ENCODE assay signal across 29 cellular contexts in genomic region chr4:37146260-37146659, GRCh38.
"Had no signal": no experiment of that assay in that cellular context is flagged by ENCODE, and none has a peak within 500 bp of the region (broad histone marks: within the 10 kb centered on the region; RNA-seq: fewer than 3 reads in every experiment).

No MANE protein-coding gene starts in this region.

- DNase-seq: stimulated activated CD4-positive, alpha-beta T cell treated with anti-CD3 and anti-CD28 coated beads, Interleukin-2, amount 100 ng/mL, for 48 hours; stimulated activated CD4-positive, alpha-beta T cell treated with anti-CD3 and anti-CD28 coated beads, Interleukin-4, amount 100 ng/mL, for 1 hour; stimulated activated CD4-positive, alpha-beta T cell treated with anti-CD3 and anti-CD28 coated beads, Interleukin-4, amount 100 ng/mL, for 24 hours; stimulated activated CD4-positive, alpha-beta T cell treated with anti-CD3 and anti-CD28 coated beads, Interleukin-4, amount 100 ng/mL, for 4 hours; stimulated activated CD8-positive, alpha-beta memory T cell treated with anti-CD3 and anti-CD28 coated beads, Interleukin-4, amount 100 ng/mL, for 48 hours; stimulated activated naive B cell treated with anti-CD40 and anti-IgM and Interleukin-4, amounts not matched to agents 10 μg/mL and 1 μg/mL and 100 μg/mL, for 72 hours; stimulated activated naive CD4-positive, alpha-beta T cell; stimulated activated naive CD4-positive, alpha-beta T cell treated with Interleukin-2 at 50 U/mL for 16 hours; stimulated activated naive CD8-positive, alpha-beta T cell treated with anti-CD3 and anti-CD28 coated beads, Interleukin-15, amount 100 ng/mL, for 72 hours; stimulated activated naive CD8-positive, alpha-beta T cell treated with anti-CD3 and anti-CD28 coated beads, Interleukin-15, Interleukin-2, amounts not matched to agents 100 U/mL and 50 U/mL, for 24 hours; stomach; substantia nigra; testis; thyroid gland; tibial artery; transverse colon; trophoblast cell; upper lobe of left lung; upper lobe of right lung; uterus had no signal

- FAIRE-seq: urothelium cell line had no signal

- ATAC-seq: stimulated activated effector memory CD8-positive, alpha-beta T cell treated with anti-CD3 and anti-CD28 coated beads, Interleukin-12 subunit alpha, Interleukin-12 subunit beta, amount 100 ng/mL, for 72 hours; stimulated activated memory B cell treated with anti-CD40 and anti-IgM and Interleukin-4, amounts not matched to agents 10 μg/mL and 1 μg/mL and 100 μg/mL, for 72 hours; stimulated activated naive B cell treated with anti-CD40 and anti-IgM and Interleukin-4, amounts not matched to agents 10 μg/mL and 1 μg/mL and 100 μg/mL, for 72 hours; stimulated activated naive CD8-positive, alpha-beta T cell treated with anti-CD3 and anti-CD28 coated beads, Interleukin-15, amount 100 ng/mL, for 72 hours; stimulated activated naive CD8-positive, alpha-beta T cell treated with anti-CD3 and anti-CD28 coated beads, Interleukin-15, Interleukin-2, amounts not matched to agents 100 U/mL and 50 U/mL, for 24 hours; upper lobe of right lung had no signal

- H3K27ac Mint-ChIP-seq: stimulated activated effector memory CD8-positive, alpha-beta T cell treated with anti-CD3 and anti-CD28 coated beads, Interleukin-12 subunit alpha, Interleukin-12 subunit beta, amount 100 ng/mL, for 72 hours; stimulated activated memory B cell treated with anti-CD40 and anti-IgM and Interleukin-4, amounts not matched to agents 10 μg/mL and 1 μg/mL and 100 μg/mL, for 72 hours; stimulated activated naive B cell treated with anti-CD40 and anti-IgM and Interleukin-4, amounts not matched to agents 10 μg/mL and 1 μg/mL and 100 μg/mL, for 72 hours; stimulated activated naive CD8-positive, alpha-beta T cell treated with anti-CD3 and anti-CD28 coated beads, Interleukin-15, amount 100 ng/mL, for 72 hours; stimulated activated naive CD8-positive, alpha-beta T cell treated with anti-CD3 and anti-CD28 coated beads, Interleukin-15, Interleukin-2, amounts not matched to agents 100 ng/mL and 50 ng/mL, for 24 hours; type B pancreatic cell had no signal

- H3K27me3 ChIP-seq: stomach, suprapubic skin, testis, thyroid gland, tibial artery, tibial nerve, transverse colon, upper lobe of left lung, upper lobe of right lung, uterus, vagina had no signal

- H3K4me1 Mint-ChIP-seq: stimulated activated effector memory CD8-positive, alpha-beta T cell treated with anti-CD3 and anti-CD28 coated beads, Interleukin-12 subunit alpha, Interleukin-12 subunit beta, amount 100 ng/mL, for 72 hours; stimulated activated memory B cell treated with anti-CD40 and anti-IgM and Interleukin-4, amounts not matched to agents 10 μg/mL and 1 μg/mL and 100 μg/mL, for 72 hours; stimulated activated naive B cell treated with anti-CD40 and anti-IgM and Interleukin-4, amounts not matched to agents 10 μg/mL and 1 μg/mL and 100 μg/mL, for 72 hours; stimulated activated naive CD8-positive, alpha-beta T cell treated with anti-CD3 and anti-CD28 coated beads, Interleukin-15, amount 100 ng/mL, for 72 hours had no signal

- H3K36me3 Mint-ChIP-seq: stimulated activated effector memory CD8-positive, alpha-beta T cell treated with anti-CD3 and anti-CD28 coated beads, Interleukin-12 subunit alpha, Interleukin-12 subunit beta, amount 100 ng/mL, for 72 hours; stimulated activated memory B cell treated with anti-CD40 and anti-IgM and Interleukin-4, amounts not matched to agents 10 μg/mL and 1 μg/mL and 100 μg/mL, for 72 hours; stimulated activated naive B cell treated with anti-CD40 and anti-IgM and Interleukin-4, amounts not matched to agents 10 μg/mL and 1 μg/mL and 100 μg/mL, for 72 hours; type B pancreatic cell had no signal

- H3K9me3 ChIP-seq: suprapubic skin, testis, thyroid gland, tibial artery, upper lobe of left lung, upper lobe of right lung, uterus, vagina had no signal

- H3K4me3 Mint-ChIP-seq: stimulated activated effector memory CD8-positive, alpha-beta T cell treated with anti-CD3 and anti-CD28 coated beads, Interleukin-12 subunit alpha, Interleukin-12 subunit beta, amount 100 ng/mL, for 72 hours; stimulated activated memory B cell treated with anti-CD40 and anti-IgM and Interleukin-4, amounts not matched to agents 10 μg/mL and 1 μg/mL and 100 μg/mL, for 72 hours; stimulated activated naive B cell treated with anti-CD40 and anti-IgM and Interleukin-4, amounts not matched to agents 10 μg/mL and 1 μg/mL and 100 μg/mL, for 72 hours; stimulated activated naive CD8-positive, alpha-beta T cell treated with anti-CD3 and anti-CD28 coated beads, Interleukin-15, amount 100 ng/mL, for 72 hours; stimulated activated naive CD8-positive, alpha-beta T cell treated with anti-CD3 and anti-CD28 coated beads, Interleukin-15, Interleukin-2, amounts not matched to agents 100 ng/mL and 50 ng/mL, for 24 hours; type B pancreatic cell had no signal

- H3K27me3 Mint-ChIP-seq: stimulated activated memory B cell treated with anti-CD40 and anti-IgM and Interleukin-4, amounts not matched to agents 10 μg/mL and 1 μg/mL and 100 μg/mL, for 72 hours; stimulated activated naive B cell treated with anti-CD40 and anti-IgM and Interleukin-4, amounts not matched to agents 10 μg/mL and 1 μg/mL and 100 μg/mL, for 72 hours; stimulated activated naive CD8-positive, alpha-beta T cell treated with anti-CD3 and anti-CD28 coated beads, Interleukin-15, amount 100 ng/mL, for 72 hours; stimulated activated naive CD8-positive, alpha-beta T cell treated with anti-CD3 and anti-CD28 coated beads, Interleukin-15, Interleukin-2, amounts not matched to agents 100 ng/mL and 50 ng/mL, for 24 hours; type B pancreatic cell had no signal

- H3K4me3 ChIP-seq: stomach, suprapubic skin, testis, thoracic aorta, thyroid gland, tibial artery, tibial nerve, transverse colon, upper lobe of left lung, upper lobe of right lung, uterus, vagina had no signal

- H3K36me3 ChIP-seq: stomach, suprapubic skin, thoracic aorta, thyroid gland, tibial artery, tibial nerve, transverse colon, upper lobe of left lung, upper lobe of right lung, uterus, vagina had no signal

- H3K27ac ChIP-seq: stomach, suprapubic skin, testis, thoracic aorta, thyroid gland, tibial artery, tibial nerve, transverse colon, upper lobe of left lung, upper lobe of right lung, uterus, vagina had no signal

- H3K4me1 ChIP-seq: stomach, suprapubic skin, testis, thyroid gland, tibial artery, tibial nerve, transverse colon, upper lobe of left lung, upper lobe of right lung, uterus, vagina had no signal
